In the genomic region with DNA sequence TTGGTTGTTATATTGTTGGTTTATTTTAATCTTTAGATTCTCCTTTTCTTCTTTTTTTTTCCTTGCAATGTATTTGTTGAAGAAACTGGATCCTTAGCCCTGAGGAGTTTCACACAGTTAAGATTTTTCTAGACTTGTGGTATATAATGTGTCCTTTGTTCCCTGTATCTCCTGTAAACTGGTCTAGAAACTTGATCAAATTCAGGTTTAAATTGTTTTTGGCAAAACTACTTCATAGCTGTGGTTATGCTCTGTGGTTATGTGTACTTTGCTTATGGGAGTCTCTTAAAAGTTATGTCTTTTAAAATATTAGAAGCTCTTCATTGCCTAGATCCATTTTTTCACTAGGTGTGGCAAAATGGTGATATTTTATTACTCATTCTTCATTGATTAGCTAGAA, we compare ENCODE assay signal across 22 cellular contexts. TPM values are rescaled to one million over a fixed set of nuclear protein-coding genes. Genes with fewer than 3 reads are reported as not detected.
A peak's percentile ranks its signal among the peaks of the same experiment; 100 is the strongest.
DNase-seq lines count a peak whose midpoint lies in the region; ATAC-seq, FAIRE-seq and TF ChIP-seq lines count a peak whose summit lies in the region.
"Had no signal": no experiment of that assay in that cellular context is flagged by ENCODE, and none has a peak within 500 bp of the region (broad histone marks: within the 10 kb centered on the region; RNA-seq: fewer than 3 reads in every experiment).

No MANE protein-coding gene starts in this region.

- intact Hi-C loops in kidney (cut with DNase I), result no loop called here

- H3K9me3 ChIP-seq in astrocyte (ENCODE audit: insufficient read depth, low read depth, low read length) (peaks cover 4% of the 10 kb centered on the region), kidney (ENCODE audit: control insufficient read depth in 1 of 2, low read length in 2 of 2) (peaks cover 0 to 3% of the 10 kb centered on the region in 2 donors)

- no peak overlapping the region for H3K4me3 Mint-ChIP-seq in HFFc6
- no peak overlapping the region for H3K4me3 Mint-ChIP-seq in astrocyte (ENCODE audit: unreplicated experiment)
- H3K4me3 Mint-ChIP-seq in activated T-cell treated with anti-CD3 and anti-CD28 coated beads, Interleukin-2, amount 50 U/mL, for 4 hours, result no peak overlapping the region
- H3K4me3 Mint-ChIP-seq: H9 had no signal

- H3K27me3 Mint-ChIP-seq in HFFc6 (ENCODE audit: insufficient read depth), result peaks cover 4% of the 10 kb centered on the region; the same call in 1 of the 2 replicates
- H3K27me3 Mint-ChIP-seq in astrocyte (ENCODE audit: low read depth, unreplicated experiment), result no peaks in the 10 kb centered on the region
- H3K27me3 Mint-ChIP-seq in activated T-cell treated with anti-CD3 and anti-CD28 coated beads, Interleukin-2, amount 50 U/mL, for 4 hours (ENCODE audit: low read depth), result no peaks in the 10 kb centered on the region
- H3K27me3 Mint-ChIP-seq: IgD-negative memory B cell had no signal

- no peak overlapping the region for H3K4me2 ChIP-seq in astrocyte (ENCODE audit: low read length)

- no peak overlapping the region for H3K27ac Mint-ChIP-seq in HFFc6
- H3K27ac Mint-ChIP-seq in astrocyte (ENCODE audit: unreplicated experiment), result no peak overlapping the region
- H3K27ac Mint-ChIP-seq: H9, IgD-negative memory B cell had no signal

- H3K9me3 Mint-ChIP-seq in HFFc6, result peaks cover 34% of the 10 kb centered on the region
- H3K9me3 Mint-ChIP-seq in astrocyte (ENCODE audit: unreplicated experiment), result peaks cover 14% of the 10 kb centered on the region
- H3K9me3 Mint-ChIP-seq in activated T-cell treated with anti-CD3 and anti-CD28 coated beads, Interleukin-2, amount 50 U/mL, for 4 hours, result peaks cover 4% of the 10 kb centered on the region

- no peaks in the 10 kb centered on the region for H4K20me1 ChIP-seq in astrocyte (ENCODE audit: insufficient read depth, low read length)

- ATAC-seq in activated T-cell treated with anti-CD3 and anti-CD28 coated beads, Interleukin-2, amount 50 U/mL, for 4 hours, result no peak

- H3K27me3 ChIP-seq in astrocyte (ENCODE audit: insufficient read depth, low read length), result no peaks in the 10 kb centered on the region

- H3K4me1 Mint-ChIP-seq in HFFc6 (ENCODE audit: low read depth) (peaks cover 8% of the 10 kb centered on the region; the same call in 1 of the 2 replicates), astrocyte (ENCODE audit: low read depth, unreplicated experiment) (no peaks in the 10 kb centered on the region)
- H3K4me1 Mint-ChIP-seq in activated T-cell treated with anti-CD3 and anti-CD28 coated beads, Interleukin-2, amount 50 U/mL, for 4 hours (ENCODE audit: low read depth), result peaks cover 24% of the 10 kb centered on the region

- DNase-seq in AG10803 (ENCODE audit: low read depth) (peak; percentile 25), HFFc6 (peak; percentile 13), astrocyte (ENCODE audit: low read depth) (peak; percentile 71), fibroblast of pulmonary artery (ENCODE audit: low read depth) (peak; percentile 7), DMS 273 (lab: John Stamatoyannopoulos, UW; ENCODE audit: unreplicated experiment) (no peak), kidney (no peak)
- DNase-seq in activated T-cell treated with anti-CD3 and anti-CD28 coated beads, Interleukin-2, amount 50 U/mL, for 4 hours, result no peak
- no peak for DNase-seq in stimulated activated CD4-positive, alpha-beta T cell treated with anti-CD3 and anti-CD28 coated beads, Interleukin-2, amount 100 ng/mL, for 48 hours
- DNase-seq: C1 segment of cervical spinal cord, Caco-2, H9, MV-4-11, NCI-H1417 treated with DMSO at 0.1 percent for 48 hours, NCI-H1930, NCI-H2171, NCI-H748 treated with DMSO at 0.1 percent for 48 hours, OCI-M1, RPMI8226, SIG-M5 had no signal

- TF ChIP-seq CTCF in AG10803 (conservative IDR thresholded peaks at IDR 0.05; ENCODE audit: low read length) (no peak), HFFc6 (IDR thresholded peaks at IDR 0.05) (no peak), astrocyte (IDR thresholded peaks at IDR 0.05; ENCODE audit: insufficient read depth, low read depth, low read length) (no peak), fibroblast of pulmonary artery (IDR thresholded peaks at IDR 0.05; ENCODE audit: low read length, missing control alignments) (no peak), kidney (IDR thresholded peaks at IDR 0.05; ENCODE audit: borderline replicate concordance, extremely low read depth, insufficient read depth) (no peak)

- H3K4me3 ChIP-seq in AG10803 (ENCODE audit: low read length) (no peak overlapping the region), astrocyte (ENCODE audit: insufficient read depth, low read depth, low read length) (no peak overlapping the region), fibroblast of pulmonary artery (replicated peaks; ENCODE audit: low read depth, low read length) (no peak overlapping the region), kidney (ENCODE audit: low read length in 2 of 2) (no peak overlapping the region)

- H3K9ac ChIP-seq in astrocyte (ENCODE audit: low read length) (no peak overlapping the region), kidney (ENCODE audit: low read length in 2 of 2) (no peak overlapping the region)

- FAIRE-seq in astrocyte (lab: Jason Lieb, UNC) (no peak), kidney (lab: Jason Lieb, UNC) (no peak)
- FAIRE-seq: A204.1, GM19239 had no signal

- H3K36me3 ChIP-seq in astrocyte (ENCODE audit: insufficient read depth, low read length) (no peaks in the 10 kb centered on the region), kidney (ENCODE audit: control insufficient read depth in 1 of 2, insufficient read depth in 2 of 2, low read length in 2 of 2) (no peaks in the 10 kb centered on the region)

- no peaks in the 10 kb centered on the region for H3K79me2 ChIP-seq in astrocyte (ENCODE audit: insufficient read depth, low read length)

- H3K36me3 Mint-ChIP-seq in HFFc6 (ENCODE audit: low read depth), result peaks cover 15% of the 10 kb centered on the region
- H3K36me3 Mint-ChIP-seq in astrocyte (ENCODE audit: low read depth, unreplicated experiment), result no peaks in the 10 kb centered on the region
- H3K36me3 Mint-ChIP-seq in activated T-cell treated with anti-CD3 and anti-CD28 coated beads, Interleukin-2, amount 50 U/mL, for 4 hours (ENCODE audit: insufficient read depth), result no peaks in the 10 kb centered on the region
- H3K36me3 Mint-ChIP-seq: IgD-negative memory B cell had no signal

- H3K27ac ChIP-seq in astrocyte (ENCODE audit: low read depth, low read length) (no peak overlapping the region), kidney (ENCODE audit: low read depth in 2 of 2, low read length in 2 of 2) (no peak overlapping the region)

- H3K4me1 ChIP-seq in astrocyte (ENCODE audit: insufficient read depth, low read length), result no peaks in the 10 kb centered on the region
- H3K4me1 ChIP-seq in kidney (ENCODE audit: control insufficient read depth in 1 of 2, insufficient read depth in 1 of 2, low read depth in 1 of 2, low read length in 2 of 2), result no peaks in the 10 kb centered on the region
- H3K4me1 ChIP-seq: Caco-2 had no signal

- no peak overlapping the region for H2AFZ ChIP-seq in astrocyte (ENCODE audit: low read depth, low read length)

RNA-seq across cellular contexts. Expression of gene MTRF1, which starts 3.7 kb away (rescaled TPM):
- 10 to 100 TPM in 3 of 6 experiments, 1 to 10 TPM in 3; 6.7 to 10.9 (median 9.3) TPM for total RNA-seq in HFFc6 (2021; fragmentation: NEBNext Ultra II Directional; extraction: Animal tissue kit (Norgen Biotek cat#: 25700))
- total RNA-seq in astrocyte (11.2 and 11.6 TPM in 2 replicates), kidney (11.8 TPM)
- 10 to 100 TPM; 12.8 to 14.5 (median 13.1) TPM for total RNA-seq in activated T-cell treated with anti-CD3 and anti-CD28 coated beads, Interleukin-2, amount 50 U/mL, for 4 hours
- 11.3 TPM for polyA plus RNA-seq in kidney (ENCODE audit: insufficient read depth, low read depth, low replicate concordance)

RNA-seq across cellular contexts. Expression of gene NAA16, which starts 44.0 kb away (rescaled TPM):
- 10 to 100 TPM in 4 of 6 experiments, 1 to 10 TPM in 2; 8.9 to 13.6 (median 10.2) TPM for total RNA-seq in HFFc6 (2021; fragmentation: NEBNext Ultra II Directional; extraction: Animal tissue kit (Norgen Biotek cat#: 25700))
- 10.0 and 11.5 TPM in 2 replicates for total RNA-seq in astrocyte
- total RNA-seq in activated T-cell treated with anti-CD3 and anti-CD28 coated beads, Interleukin-2, amount 50 U/mL, for 4 hours, result 10 to 100 TPM; 20.5 to 23.3 (median 21.3) TPM
- 22.3 TPM for total RNA-seq in kidney
- 6.4 TPM for polyA plus RNA-seq in kidney (ENCODE audit: insufficient read depth, low read depth, low replicate concordance)

Comparison
In these comparisons a context has a peak if more than half of its experiments do, and no peak if none do; other contexts are left out.
1. DNase-seq: peak in AG10803 (single experiment), HFFc6 (single experiment), astrocyte (single experiment) and fibroblast of pulmonary artery (single experiment); none in activated T-cell treated with anti-CD3 and anti-CD28 coated beads, Interleukin-2, amount 50 U/mL, for 4 hours (single experiment), DMS 273 (single experiment), stimulated activated CD4-positive, alpha-beta T cell treated with anti-CD3 and anti-CD28 coated beads, Interleukin-2, amount 100 ng/mL, for 48 hours (0 of 2) and kidney (single experiment).